Comparison of ENCODE assay signal across 27 cellular contexts in the genomic region with DNA sequence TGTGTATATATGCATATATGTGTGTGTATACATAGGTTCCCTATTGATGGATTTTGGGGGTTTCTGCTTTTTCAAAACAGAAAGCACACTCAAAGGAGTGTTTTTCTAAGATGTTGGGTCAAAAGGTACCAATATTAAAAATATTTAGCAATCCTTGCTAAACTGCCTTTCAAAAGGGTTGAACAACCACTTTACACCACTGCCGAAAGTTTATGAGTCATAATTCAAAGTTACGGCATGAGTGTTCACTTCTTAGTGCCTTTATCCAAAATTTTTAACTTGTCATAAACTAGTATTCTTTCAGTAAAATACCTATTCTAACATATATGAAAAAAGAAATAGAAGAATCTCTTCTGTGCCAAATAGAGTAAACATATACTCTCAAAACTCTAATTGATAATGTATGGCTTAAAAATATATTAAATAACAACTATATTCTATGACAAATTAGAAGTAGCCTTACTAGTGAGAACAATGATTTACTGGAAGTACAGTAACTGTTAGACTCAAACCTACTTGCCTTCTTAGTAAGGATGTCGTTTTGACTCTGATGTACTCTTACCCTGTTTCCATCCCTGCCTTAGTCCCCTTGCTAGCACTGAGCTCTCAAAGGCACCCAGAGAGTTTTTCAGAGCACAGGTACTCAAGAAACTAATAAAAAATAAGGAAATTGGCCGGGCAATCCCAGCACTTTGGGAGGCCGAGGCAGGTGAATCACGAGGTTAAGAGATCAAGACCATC.
"Had no signal": no experiment of that assay in that cellular context is flagged by ENCODE, and none has a peak within 500 bp of the region (broad histone marks: within the 10 kb centered on the region; RNA-seq: fewer than 3 reads in every experiment).

No MANE protein-coding gene starts in this region.

- H3K4me3 Mint-ChIP-seq: activated CD8-positive, alpha-beta memory T cell treated with anti-CD3 and anti-CD28 coated beads, Interleukin-2, amount 10 ng/mL, durations not matched to agents 7 days and 5 days; activated CD8-positive, alpha-beta T cell treated with anti-CD3 and anti-CD28 coated beads, Interleukin-2, amount 10 ng/mL, durations not matched to agents 7 days and 5 days; activated naive CD8-positive, alpha-beta T cell treated with anti-CD3 and anti-CD28 coated beads, Interleukin-2, amount 50 U/mL, for 24 hours; central memory CD8-positive, alpha-beta T cell; T-helper 1 cell treated with Interleukin-12 subunit alpha and Interleukin-12 subunit beta and Interleukin-4 antibody, amounts not matched to agents 30 μg/mL and 1 μg/mL, for 36 hours had no signal

- H3K27ac Mint-ChIP-seq: activated CD8-positive, alpha-beta memory T cell treated with anti-CD3 and anti-CD28 coated beads, Interleukin-2, amount 10 ng/mL, durations not matched to agents 7 days and 5 days; activated CD8-positive, alpha-beta T cell treated with anti-CD3 and anti-CD28 coated beads, Interleukin-2, amount 10 ng/mL, durations not matched to agents 7 days and 5 days; activated naive CD4-positive, alpha-beta T cell treated with anti-CD3 and anti-CD28 coated beads, Interleukin-2, amount 50 U/mL, for 72 hours; activated naive CD8-positive, alpha-beta T cell treated with anti-CD3 and anti-CD28 coated beads, Interleukin-2, amount 50 U/mL, for 24 hours; T-helper 1 cell treated with Interleukin-12 subunit alpha and Interleukin-12 subunit beta and Interleukin-4 antibody, amounts not matched to agents 30 μg/mL and 1 μg/mL, for 36 hours had no signal

- H3K4me1 ChIP-seq: ascending aorta, body of pancreas, Peyer's patch had no signal

- H3K4me1 Mint-ChIP-seq: central memory CD8-positive, alpha-beta T cell had no signal

- H3K9me3 ChIP-seq: ascending aorta, body of pancreas, MG63, Peyer's patch had no signal

- H3K27ac ChIP-seq: ascending aorta, body of pancreas, KMS-11, Peyer's patch had no signal

- H3K27me3 Mint-ChIP-seq: activated CD8-positive, alpha-beta memory T cell treated with anti-CD3 and anti-CD28 coated beads, Interleukin-2, amount 10 ng/mL, durations not matched to agents 7 days and 5 days; activated naive CD8-positive, alpha-beta T cell treated with anti-CD3 and anti-CD28 coated beads, Interleukin-2, amount 50 U/mL, for 24 hours; central memory CD8-positive, alpha-beta T cell had no signal

- H3K4me2 ChIP-seq: KMS-11 had no signal

- H3K9me3 Mint-ChIP-seq: activated naive CD4-positive, alpha-beta T cell treated with anti-CD3 and anti-CD28 coated beads, Interleukin-2, amount 50 U/mL, for 72 hours; activated naive CD8-positive, alpha-beta T cell treated with anti-CD3 and anti-CD28 coated beads, Interleukin-2, amount 50 U/mL, for 24 hours; central memory CD8-positive, alpha-beta T cell; T-helper 1 cell treated with Interleukin-12 subunit alpha and Interleukin-12 subunit beta and Interleukin-4 antibody, amounts not matched to agents 30 μg/mL and 1 μg/mL, for 36 hours had no signal

- H3K4me3 ChIP-seq: ascending aorta, body of pancreas, MG63, Peyer's patch had no signal

- DNase-seq: activated CD4-positive, alpha-beta T cell treated with anti-CD3 and anti-CD28 coated beads, Interleukin-2, amount 50 U/mL, for 1 hour; activated CD8-positive, alpha-beta memory T cell treated with anti-CD3 and anti-CD28 coated beads, Interleukin-2, amount 10 ng/mL, durations not matched to agents 7 days and 5 days; activated CD8-positive, alpha-beta T cell treated with anti-CD3 and anti-CD28 coated beads, Interleukin-2, amount 10 ng/mL, durations not matched to agents 7 days and 5 days; activated effector memory CD4-positive, alpha-beta T cell treated with anti-CD3 and anti-CD28 coated beads, Interleukin-2, amount 50 U/mL, for 16 hours; activated naive CD4-positive, alpha-beta T cell treated with Interleukin-2 at 50 U/mL for 16 hours; activated naive CD8-positive, alpha-beta T cell treated with anti-CD3 and anti-CD28 coated beads, Interleukin-2, amount 50 U/mL, for 24 hours; amniotic stem cell; body of pancreas; MG63; MV-4-11; NCI-H1092 treated with DMSO at 0.1 percent for 48 hours; NCI-H1417 treated with DMSO at 0.1 percent for 48 hours; NCI-H1694 treated with DMSO at 0.1 percent for 48 hours; NCI-H2029 treated with DMSO at 0.1 percent for 48 hours; NCI-H345; NCI-H510A; NCI-H526 treated with DMSO at 0.1 percent for 48 hours; NCI-H82; OCI-M1; Peyer's patch; SHP77 treated with DMSO at 0.1 percent for 48 hours had no signal

- H3K27me3 ChIP-seq: ascending aorta, body of pancreas, MG63, Peyer's patch had no signal

- ATAC-seq: activated CD4-positive, CD25-positive, alpha-beta regulatory T cell treated with anti-CD3 and anti-CD28 coated beads, Interleukin-2, amount 50 U/mL, for 24 hours; activated CD8-positive, alpha-beta memory T cell treated with anti-CD3 and anti-CD28 coated beads, Interleukin-2, amount 10 ng/mL, durations not matched to agents 7 days and 5 days; activated CD8-positive, alpha-beta T cell treated with anti-CD3 and anti-CD28 coated beads, Interleukin-2, amount 10 ng/mL, durations not matched to agents 7 days and 5 days; activated naive CD8-positive, alpha-beta T cell treated with anti-CD3 and anti-CD28 coated beads, Interleukin-2, amount 50 U/mL, for 24 hours; body of pancreas had no signal

- H3K9ac ChIP-seq: KMS-11 had no signal

- H3K36me3 ChIP-seq: MG63 had no signal
